Comparison of ENCODE assay signal across 23 cellular contexts in genomic region chr1:16007671-16008341, GRCh38. TPM values are rescaled to one million over a fixed set of nuclear protein-coding genes. Genes with fewer than 3 reads are reported as not detected.
"Had no signal": no experiment of that assay in that cellular context is flagged by ENCODE, and none has a peak within 500 bp of the region (broad histone marks: within the 10 kb centered on the region; RNA-seq: fewer than 3 reads in every experiment).

No MANE protein-coding gene starts in this region.

- H3K27me3 ChIP-seq: esophagus squamous epithelium, gastroesophageal sphincter had no signal

- ATAC-seq: gastroesophageal sphincter, left ventricle myocardium superior, psoas muscle, sciatic nerve had no signal

- DNase-seq: cortex of kidney; dorsolateral prefrontal cortex; effector CD8-positive, alpha-beta T cell; esophagus squamous epithelium; immature natural killer cell; left colon; mesenchymal stem cell; naive thymus-derived CD4-positive, alpha-beta T cell; nephron progenitor cell; retina; spleen; stimulated activated CD4-positive, alpha-beta T cell treated with anti-CD3 and anti-CD28 coated beads, Interleukin-1b, Interleukin-23, amount 100 ng/mL, for 48 hours; stimulated activated naive CD4-positive, alpha-beta T cell treated with Interleukin-2 at 50 U/mL for 16 hours had no signal

- H3K4me3 ChIP-seq: esophagus squamous epithelium, gastroesophageal sphincter, lung, psoas muscle, spleen had no signal

- H3K36me3 ChIP-seq: esophagus squamous epithelium, gastroesophageal sphincter, spleen had no signal

- H3K9me3 ChIP-seq: esophagus squamous epithelium, gastroesophageal sphincter, psoas muscle, spleen had no signal

- FAIRE-seq: urothelium cell line had no signal

- H3K27ac ChIP-seq: gastroesophageal sphincter, psoas muscle, spleen had no signal

RNA-seq across cellular contexts. Expression of gene SRARP, which starts 3.8 kb away (rescaled TPM):
- total RNA-seq: epithelial cell of proximal tubule; esophagus squamous epithelium; gastroesophageal sphincter; kidney epithelial cell; left colon; lung; naive thymus-derived CD4-positive, alpha-beta T cell; omental fat pad; skeletal muscle tissue; spleen had no signal
- polyA plus RNA-seq: immature natural killer cell; naive thymus-derived CD4-positive, alpha-beta T cell; spleen had no signal

RNA-seq across cellular contexts. Expression of gene HSPB7, which starts 10.0 kb away (rescaled TPM):
- total RNA-seq: epithelial cell of proximal tubule; kidney epithelial cell; naive thymus-derived CD4-positive, alpha-beta T cell had no signal
- polyA plus RNA-seq: immature natural killer cell; naive thymus-derived CD4-positive, alpha-beta T cell had no signal

RNA-seq across cellular contexts. Expression of gene CLCNKA, which starts 14.0 kb away (rescaled TPM):
- total RNA-seq: epithelial cell of proximal tubule; esophagus squamous epithelium; kidney epithelial cell; naive thymus-derived CD4-positive, alpha-beta T cell had no signal
- polyA plus RNA-seq: immature natural killer cell; naive thymus-derived CD4-positive, alpha-beta T cell had no signal

RNA-seq across cellular contexts. Expression of gene CLCNKB, which starts 35.8 kb away (rescaled TPM):
- total RNA-seq: esophagus squamous epithelium; naive thymus-derived CD4-positive, alpha-beta T cell; skeletal muscle tissue had no signal
- polyA plus RNA-seq: immature natural killer cell; naive thymus-derived CD4-positive, alpha-beta T cell had no signal
